ENCODE assay signal across 20 cellular contexts in genomic region chr18:29012874-29013273, GRCh38.
"Had no signal": no experiment of that assay in that cellular context is flagged by ENCODE, and none has a peak within 500 bp of the region (broad histone marks: within the 10 kb centered on the region; RNA-seq: fewer than 3 reads in every experiment).

No MANE protein-coding gene starts in this region.

- H3K36me3 Mint-ChIP-seq: natural killer cell; stimulated activated effector memory CD8-positive, alpha-beta T cell treated with anti-CD3 and anti-CD28 coated beads, Interleukin-12 subunit alpha, Interleukin-12 subunit beta, amount 100 ng/mL, for 72 hours; type B pancreatic cell had no signal

- FAIRE-seq: frontal cortex, keratinocyte had no signal

- H3K27ac ChIP-seq: coronary artery, lower lobe of right lung, prostate gland, sigmoid colon, stomach, thyroid gland had no signal

- ATAC-seq: left ventricle myocardium superior; lower lobe of right lung; natural killer cell; right cardiac atrium; stimulated activated effector memory CD8-positive, alpha-beta T cell treated with anti-CD3 and anti-CD28 coated beads, Interleukin-12 subunit alpha, Interleukin-12 subunit beta, amount 100 ng/mL, for 72 hours had no signal

- H3K27me3 Mint-ChIP-seq: type B pancreatic cell had no signal

- H3K4me3 ChIP-seq: coronary artery, lower lobe of right lung, prostate gland, sigmoid colon, stomach, thyroid gland had no signal

- H3K27me3 ChIP-seq: sigmoid colon, stomach, thyroid gland had no signal

- H3K4me1 ChIP-seq: lower lobe of right lung, prostate gland, sigmoid colon, stomach, thyroid gland had no signal

- H3K27ac Mint-ChIP-seq: natural killer cell; stimulated activated effector memory CD8-positive, alpha-beta T cell treated with anti-CD3 and anti-CD28 coated beads, Interleukin-12 subunit alpha, Interleukin-12 subunit beta, amount 100 ng/mL, for 72 hours; type B pancreatic cell had no signal

- H3K4me3 Mint-ChIP-seq: natural killer cell; stimulated activated effector memory CD8-positive, alpha-beta T cell treated with anti-CD3 and anti-CD28 coated beads, Interleukin-12 subunit alpha, Interleukin-12 subunit beta, amount 100 ng/mL, for 72 hours; type B pancreatic cell had no signal

- DNase-seq: dermis blood vessel endothelial cell; effector memory CD4-positive, alpha-beta T cell; head of caudate nucleus; left ventricle myocardium superior; lower lobe of right lung; natural killer cell; nucleus accumbens; right cardiac atrium; sigmoid colon; stimulated activated CD4-positive, alpha-beta T cell treated with anti-CD3 and anti-CD28 coated beads, Interleukin-2, amount 100 ng/mL, for 24 hours; stimulated activated CD4-positive, alpha-beta T cell treated with anti-CD3 and anti-CD28 coated beads, Interleukin-4, amount 100 ng/mL, for 24 hours; stimulated activated naive CD4-positive, alpha-beta T cell treated with Interleukin-2 at 50 U/mL for 16 hours; stomach; thyroid gland had no signal

- H3K4me1 Mint-ChIP-seq: natural killer cell; stimulated activated effector memory CD8-positive, alpha-beta T cell treated with anti-CD3 and anti-CD28 coated beads, Interleukin-12 subunit alpha, Interleukin-12 subunit beta, amount 100 ng/mL, for 72 hours had no signal

- H3K36me3 ChIP-seq: lower lobe of right lung, prostate gland, sigmoid colon, stomach, thyroid gland had no signal

- H3K9me3 Mint-ChIP-seq: type B pancreatic cell had no signal

- H3K9me3 ChIP-seq: lower lobe of right lung, prostate gland, sigmoid colon, stomach, thyroid gland had no signal
